Comparison of ENCODE assay signal across 1 cellular context in the genomic region with DNA sequence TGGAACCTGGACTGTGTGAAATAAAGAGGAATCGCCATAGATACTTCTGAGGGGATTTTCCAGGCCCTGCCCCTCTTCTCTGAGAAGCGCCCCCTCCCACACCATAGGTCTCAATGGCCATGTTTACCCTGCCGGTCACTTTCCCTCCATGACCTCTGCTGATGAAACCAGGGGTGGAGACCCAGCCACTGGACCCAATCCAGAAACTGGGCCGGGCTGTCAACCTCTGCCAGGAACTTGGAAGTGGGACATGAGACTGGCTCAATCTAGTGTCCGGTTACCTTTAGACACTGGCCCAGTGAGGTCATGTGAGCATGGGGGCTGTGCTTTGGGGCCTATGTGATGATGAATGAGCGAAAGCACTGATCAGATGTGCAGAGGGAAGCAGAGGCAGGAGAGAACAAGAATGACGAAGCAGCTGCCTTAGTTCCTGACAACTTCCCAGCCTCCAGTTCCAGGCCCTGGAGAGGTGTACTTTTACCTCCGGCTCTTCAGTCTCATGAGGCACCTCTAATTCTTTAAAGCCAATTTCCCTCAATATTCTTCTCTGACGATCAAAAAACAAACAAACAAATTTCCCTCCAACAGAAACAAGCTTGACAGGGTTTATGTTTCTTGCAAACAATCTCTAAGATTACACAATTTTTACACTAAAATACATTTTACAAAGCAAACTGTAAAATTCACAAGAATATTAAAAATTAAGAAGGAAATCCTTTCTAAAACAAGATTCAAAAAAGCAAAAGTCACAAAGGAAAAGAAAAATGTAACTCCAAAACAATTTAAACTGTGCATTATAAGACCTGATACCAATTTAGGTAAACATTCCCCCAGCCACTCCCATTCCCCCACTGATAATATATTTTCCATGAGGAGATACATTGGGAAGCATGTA.
TF ChIP-seq lines count a peak whose summit lies in the region.

No MANE protein-coding gene starts in this region.

TF ChIP-seq in K562, 482 proteins besides CTCF, POLR2A, EP300 and RAD21 (continued from another document and continues in another):
- TF ChIP-seq, protein P1, sequence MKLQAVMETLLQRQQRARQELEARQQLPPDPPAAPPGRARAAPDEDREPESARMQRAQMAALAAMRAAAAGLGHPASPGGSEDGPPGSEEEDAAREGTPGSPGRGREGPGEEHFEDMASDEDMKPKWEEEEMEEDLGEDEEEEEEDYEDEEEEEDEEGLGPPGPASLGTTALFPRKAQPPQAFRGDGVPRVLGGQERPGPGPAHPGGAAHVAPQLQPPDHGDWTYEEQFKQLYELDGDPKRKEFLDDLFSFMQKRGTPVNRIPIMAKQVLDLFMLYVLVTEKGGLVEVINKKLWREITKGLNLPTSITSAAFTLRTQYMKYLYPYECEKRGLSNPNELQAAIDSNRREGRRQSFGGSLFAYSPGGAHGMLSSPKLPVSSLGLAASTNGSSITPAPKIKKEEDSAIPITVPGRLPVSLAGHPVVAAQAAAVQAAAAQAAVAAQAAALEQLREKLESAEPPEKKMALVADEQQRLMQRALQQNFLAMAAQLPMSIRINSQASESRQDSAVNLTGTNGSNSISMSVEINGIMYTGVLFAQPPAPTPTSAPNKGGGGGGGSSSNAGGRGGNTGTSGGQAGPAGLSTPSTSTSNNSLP (IDR thresholded peaks at IDR 0.05; ENCODE audit: borderline replicate concordance, low read depth, low read length) = no peak
- TF ChIP-seq, protein P2, sequence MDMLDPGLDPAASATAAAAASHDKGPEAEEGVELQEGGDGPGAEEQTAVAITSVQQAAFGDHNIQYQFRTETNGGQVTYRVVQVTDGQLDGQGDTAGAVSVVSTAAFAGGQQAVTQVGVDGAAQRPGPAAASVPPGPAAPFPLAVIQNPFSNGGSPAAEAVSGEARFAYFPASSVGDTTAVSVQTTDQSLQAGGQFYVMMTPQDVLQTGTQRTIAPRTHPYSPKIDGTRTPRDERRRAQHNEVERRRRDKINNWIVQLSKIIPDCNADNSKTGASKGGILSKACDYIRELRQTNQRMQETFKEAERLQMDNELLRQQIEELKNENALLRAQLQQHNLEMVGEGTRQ (CRISPR knock-in tag; IDR thresholded peaks at IDR 0.05) = peak; percentile 91
- no peak for TF ChIP-seq THAP7 (CRISPR knock-in tag; IDR thresholded peaks at IDR 0.05)
- no peak for TF ChIP-seq RBM17 (IDR thresholded peaks at IDR 0.05; ENCODE audit: borderline replicate concordance, low read depth, low read length)
- TF ChIP-seq L3MBTL2 (IDR thresholded peaks at IDR 0.05) = peak; percentile 88
- peak; percentile 74 for TF ChIP-seq MAFG (tag; conservative IDR thresholded peaks at IDR 0.05)
- TF ChIP-seq ELF2 (CRISPR knock-in tag; IDR thresholded peaks at IDR 0.05) = no peak
- TF ChIP-seq CBFB (CRISPR knock-in tag; IDR thresholded peaks at IDR 0.05) = no peak
- no peak for TF ChIP-seq NFIX (CRISPR knock-in tag; IDR thresholded peaks at IDR 0.05; ENCODE audit: low read depth)
- TF ChIP-seq BDP1 (IDR thresholded peaks at IDR 0.05; ENCODE audit: insufficient read depth, insufficient read length) = no peak
- TF ChIP-seq ZNF239 (CRISPR knock-in tag; IDR thresholded peaks at IDR 0.05) = peak; percentile 98
- TF ChIP-seq TFAP4 (CRISPR knock-in tag; IDR thresholded peaks at IDR 0.05; ENCODE audit: borderline replicate concordance) = peak; percentile 87
- TF ChIP-seq, protein P3, sequence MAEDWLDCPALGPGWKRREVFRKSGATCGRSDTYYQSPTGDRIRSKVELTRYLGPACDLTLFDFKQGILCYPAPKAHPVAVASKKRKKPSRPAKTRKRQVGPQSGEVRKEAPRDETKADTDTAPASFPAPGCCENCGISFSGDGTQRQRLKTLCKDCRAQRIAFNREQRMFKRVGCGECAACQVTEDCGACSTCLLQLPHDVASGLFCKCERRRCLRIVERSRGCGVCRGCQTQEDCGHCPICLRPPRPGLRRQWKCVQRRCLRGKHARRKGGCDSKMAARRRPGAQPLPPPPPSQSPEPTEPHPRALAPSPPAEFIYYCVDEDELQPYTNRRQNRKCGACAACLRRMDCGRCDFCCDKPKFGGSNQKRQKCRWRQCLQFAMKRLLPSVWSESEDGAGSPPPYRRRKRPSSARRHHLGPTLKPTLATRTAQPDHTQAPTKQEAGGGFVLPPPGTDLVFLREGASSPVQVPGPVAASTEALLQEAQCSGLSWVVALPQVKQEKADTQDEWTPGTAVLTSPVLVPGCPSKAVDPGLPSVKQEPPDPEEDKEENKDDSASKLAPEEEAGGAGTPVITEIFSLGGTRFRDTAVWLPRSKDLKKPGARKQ (CRISPR knock-in tag; IDR thresholded peaks at IDR 0.05) = no peak
- no peak for TF ChIP-seq ERF (CRISPR knock-in tag; IDR thresholded peaks at IDR 0.05)
- no peak for TF ChIP-seq ARHGAP35 (IDR thresholded peaks at IDR 0.05; ENCODE audit: partially characterized antibody)
- no peak for TF ChIP-seq JUNB (CRISPR knock-in tag; conservative IDR thresholded peaks at IDR 0.05)
- no peak; the same call in 1 of the 2 replicates for TF ChIP-seq SUPT5H (IDR thresholded peaks at IDR 0.05)
- TF ChIP-seq ZNF644 (tag; IDR thresholded peaks at IDR 0.05; ENCODE audit: low read depth) = no peak; the same call in 1 of the 2 replicates
- TF ChIP-seq CUX1 (CRISPR knock-in tag; IDR thresholded peaks at IDR 0.05) = no peak
- no peak for TF ChIP-seq FOXA1 (IDR thresholded peaks at IDR 0.05; ENCODE audit: borderline replicate concordance)
- TF ChIP-seq, protein P4, sequence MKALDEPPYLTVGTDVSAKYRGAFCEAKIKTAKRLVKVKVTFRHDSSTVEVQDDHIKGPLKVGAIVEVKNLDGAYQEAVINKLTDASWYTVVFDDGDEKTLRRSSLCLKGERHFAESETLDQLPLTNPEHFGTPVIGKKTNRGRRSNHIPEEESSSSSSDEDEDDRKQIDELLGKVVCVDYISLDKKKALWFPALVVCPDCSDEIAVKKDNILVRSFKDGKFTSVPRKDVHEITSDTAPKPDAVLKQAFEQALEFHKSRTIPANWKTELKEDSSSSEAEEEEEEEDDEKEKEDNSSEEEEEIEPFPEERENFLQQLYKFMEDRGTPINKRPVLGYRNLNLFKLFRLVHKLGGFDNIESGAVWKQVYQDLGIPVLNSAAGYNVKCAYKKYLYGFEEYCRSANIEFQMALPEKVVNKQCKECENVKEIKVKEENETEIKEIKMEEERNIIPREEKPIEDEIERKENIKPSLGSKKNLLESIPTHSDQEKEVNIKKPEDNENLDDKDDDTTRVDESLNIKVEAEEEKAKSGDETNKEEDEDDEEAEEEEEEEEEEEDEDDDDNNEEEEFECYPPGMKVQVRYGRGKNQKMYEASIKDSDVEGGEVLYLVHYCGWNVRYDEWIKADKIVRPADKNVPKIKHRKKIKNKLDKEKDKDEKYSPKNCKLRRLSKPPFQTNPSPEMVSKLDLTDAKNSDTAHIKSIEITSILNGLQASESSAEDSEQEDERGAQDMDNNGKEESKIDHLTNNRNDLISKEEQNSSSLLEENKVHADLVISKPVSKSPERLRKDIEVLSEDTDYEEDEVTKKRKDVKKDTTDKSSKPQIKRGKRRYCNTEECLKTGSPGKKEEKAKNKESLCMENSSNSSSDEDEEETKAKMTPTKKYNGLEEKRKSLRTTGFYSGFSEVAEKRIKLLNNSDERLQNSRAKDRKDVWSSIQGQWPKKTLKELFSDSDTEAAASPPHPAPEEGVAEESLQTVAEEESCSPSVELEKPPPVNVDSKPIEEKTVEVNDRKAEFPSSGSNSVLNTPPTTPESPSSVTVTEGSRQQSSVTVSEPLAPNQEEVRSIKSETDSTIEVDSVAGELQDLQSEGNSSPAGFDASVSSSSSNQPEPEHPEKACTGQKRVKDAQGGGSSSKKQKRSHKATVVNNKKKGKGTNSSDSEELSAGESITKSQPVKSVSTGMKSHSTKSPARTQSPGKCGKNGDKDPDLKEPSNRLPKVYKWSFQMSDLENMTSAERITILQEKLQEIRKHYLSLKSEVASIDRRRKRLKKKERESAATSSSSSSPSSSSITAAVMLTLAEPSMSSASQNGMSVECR (CRISPR knock-in tag; IDR thresholded peaks at IDR 0.05) = no peak
- 0 out of 2 replicates have a peak, but pooled peaks have one; percentile 54 for TF ChIP-seq FOXK1 (CRISPR knock-in tag; IDR thresholded peaks at IDR 0.05; ENCODE audit: borderline replicate concordance)
- TF ChIP-seq RBM34 (IDR thresholded peaks at IDR 0.05; ENCODE audit: borderline replicate concordance, insufficient read depth, low read length) = no peak
- TF ChIP-seq, protein P5, sequence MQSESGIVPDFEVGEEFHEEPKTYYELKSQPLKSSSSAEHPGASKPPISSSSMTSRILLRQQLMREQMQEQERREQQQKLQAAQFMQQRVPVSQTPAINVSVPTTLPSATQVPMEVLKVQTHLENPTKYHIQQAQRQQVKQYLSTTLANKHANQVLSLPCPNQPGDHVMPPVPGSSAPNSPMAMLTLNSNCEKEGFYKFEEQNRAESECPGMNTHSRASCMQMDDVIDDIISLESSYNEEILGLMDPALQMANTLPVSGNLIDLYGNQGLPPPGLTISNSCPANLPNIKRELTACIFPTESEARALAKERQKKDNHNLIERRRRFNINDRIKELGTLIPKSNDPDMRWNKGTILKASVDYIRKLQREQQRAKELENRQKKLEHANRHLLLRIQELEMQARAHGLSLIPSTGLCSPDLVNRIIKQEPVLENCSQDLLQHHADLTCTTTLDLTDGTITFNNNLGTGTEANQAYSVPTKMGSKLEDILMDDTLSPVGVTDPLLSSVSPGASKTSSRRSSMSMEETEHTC (IDR thresholded peaks at IDR 0.05) = peak; percentile 66; the same call in 1 of the 2 replicates
- no peak for TF ChIP-seq CCAR2 (IDR thresholded peaks at IDR 0.05; ENCODE audit: low read depth, low read length)
- no peak for TF ChIP-seq CBX1 (IDR thresholded peaks at IDR 0.05; ENCODE audit: low read depth)
- TF ChIP-seq SIRT6 (IDR thresholded peaks at IDR 0.05; ENCODE audit: low read depth, low read length) = no peak
- TF ChIP-seq HOMEZ (CRISPR knock-in tag; IDR thresholded peaks at IDR 0.05) = no peak
- no peak for TF ChIP-seq ZNF143 (CRISPR knock-in tag; IDR thresholded peaks at IDR 0.05)
- TF ChIP-seq TCF7L2 (IDR thresholded peaks at IDR 0.05; ENCODE audit: low read depth, low read length) = no peak
- TF ChIP-seq, protein P6, sequence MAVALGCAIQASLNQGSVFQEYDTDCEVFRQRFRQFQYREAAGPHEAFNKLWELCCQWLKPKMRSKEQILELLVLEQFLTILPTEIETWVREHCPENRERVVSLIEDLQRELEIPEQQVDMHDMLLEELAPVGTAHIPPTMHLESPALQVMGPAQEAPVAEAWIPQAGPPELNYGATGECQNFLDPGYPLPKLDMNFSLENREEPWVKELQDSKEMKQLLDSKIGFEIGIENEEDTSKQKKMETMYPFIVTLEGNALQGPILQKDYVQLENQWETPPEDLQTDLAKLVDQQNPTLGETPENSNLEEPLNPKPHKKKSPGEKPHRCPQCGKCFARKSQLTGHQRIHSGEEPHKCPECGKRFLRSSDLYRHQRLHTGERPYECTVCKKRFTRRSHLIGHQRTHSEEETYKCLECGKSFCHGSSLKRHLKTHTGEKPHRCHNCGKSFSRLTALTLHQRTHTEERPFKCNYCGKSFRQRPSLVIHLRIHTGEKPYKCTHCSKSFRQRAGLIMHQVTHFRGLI (CRISPR knock-in tag; IDR thresholded peaks at IDR 0.05) = no peak
- TF ChIP-seq COPS2 (conservative IDR thresholded peaks at IDR 0.05) = no peak
